8 cellular contexts compared by ENCODE assay signal in the genomic region with DNA sequence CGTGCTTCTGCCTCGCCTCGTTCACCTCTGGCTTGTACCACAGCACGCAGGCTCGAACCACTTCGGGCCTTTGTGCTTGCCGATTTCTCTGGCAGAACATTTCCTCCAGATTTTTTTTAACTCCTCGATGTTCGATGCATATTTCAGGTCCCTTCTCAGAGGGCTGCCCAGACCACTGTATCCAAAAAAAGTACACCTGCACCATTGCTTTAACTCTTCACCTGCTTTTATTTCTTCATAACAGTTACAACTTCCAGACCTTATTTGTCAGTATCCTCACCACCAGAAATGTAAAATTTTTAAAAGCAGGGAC. TPM values are rescaled to one million over a fixed set of nuclear protein-coding genes. Genes with fewer than 3 reads are reported as not detected.
DNase-seq lines count a peak whose midpoint lies in the region; TF ChIP-seq lines count a peak whose summit lies in the region.

No MANE protein-coding gene starts in this region.

- H3K4me3 ChIP-seq in BLaER1 (peak overlapping the region; percentile 82), coronary artery (peak overlapping the region; percentile 86)
- peak overlapping the region; percentile 98 for H3K4me3 ChIP-seq in Jurkat, Clone E6-1 (ENCODE audit: low read length)

- peak overlapping the region; percentile 84 to 92 (median 92) for H3K4me3 Mint-ChIP-seq in nephron

- H3K9ac ChIP-seq in BLaER1 = peak overlapping the region; percentile 94

- H3K36me3 Mint-ChIP-seq in nephron (ENCODE audit: low read depth) = peaks cover 1% of the 10 kb centered on the region

- H3K4me1 ChIP-seq in BLaER1 = peaks cover 29% of the 10 kb centered on the region

- H3K4me2 ChIP-seq in BLaER1 = peak overlapping the region; percentile 95

- H3K9me3 Mint-ChIP-seq in nephron = no peaks in the 10 kb centered on the region

- H3K27ac Mint-ChIP-seq in nephron = peak overlapping the region; percentile 98 to 99 (median 99)

- no peak for TF ChIP-seq CTCF in coronary artery (IDR thresholded peaks at IDR 0.05)
- TF ChIP-seq CTCF in nephron (IDR thresholded peaks at IDR 0.05; ENCODE audit: unreplicated experiment in 3 of 3) = no peak

- H3K4me1 Mint-ChIP-seq in nephron = peaks cover 41% of the 10 kb centered on the region

- no peaks in the 10 kb centered on the region for H3K36me3 ChIP-seq in BLaER1

- no peaks in the 10 kb centered on the region for H3K9me3 ChIP-seq in BLaER1

- H4K20me1 ChIP-seq in BLaER1 = peaks cover 32% of the 10 kb centered on the region

- DNase-seq in Jurkat, Clone E6-1 (ENCODE audit: low read depth, low spot score) = no peak
- DNase-seq in coronary artery (ENCODE audit: low spot score) (no peak), NCI-H774 (lab: John Stamatoyannopoulos, UW) (no peak), iPS-NIHi7 (ENCODE audit: extremely low spot score) (no peak), SK-N-DZ (ENCODE audit: low spot score) (no peak)
- DNase-seq in activated effector memory CD4-positive, alpha-beta T cell treated with anti-CD3 and anti-CD28 coated beads, Interleukin-2, amount 50 U/mL, for 16 hours = no peak

- no peaks in the 10 kb centered on the region for H3K27me3 Mint-ChIP-seq in nephron (ENCODE audit: low read depth)

- H3K27ac ChIP-seq in BLaER1 (peak overlapping the region; percentile 97), coronary artery (peak overlapping the region; percentile 91 to 95)

- H3K27me3 ChIP-seq in BLaER1 = no peaks in the 10 kb centered on the region

RNA-seq across cellular contexts. Expression of gene ZZZ3, which starts 1.3 kb away (rescaled TPM):
- 23.0 TPM for polyA plus RNA-seq in Jurkat, Clone E6-1 (2012; ENCODE audit: insufficient read depth, insufficient read length)
- polyA plus RNA-seq in SK-N-DZ (2014; cell fraction: cytosol; rRNA removed) = 30.5 and 32.5 TPM in 2 replicates
- 25.2 and 28.6 TPM in 2 replicates for polyA plus RNA-seq in SK-N-DZ (2014; cell fraction: nucleus; rRNA removed)
